Comparison of ENCODE assay signal across 16 cellular contexts in genomic region chr16:12672986-12673385, GRCh38.
DNase-seq lines count a peak whose midpoint lies in the region; ATAC-seq and TF ChIP-seq lines count a peak whose summit lies in the region.
"Had no signal": no experiment of that assay in that cellular context is flagged by ENCODE, and none has a peak within 500 bp of the region (broad histone marks: within the 10 kb centered on the region; RNA-seq: fewer than 3 reads in every experiment).

No MANE protein-coding gene starts in this region.

- peak; percentile 10 for DNase-seq in NCI-H510A treated with DMSO at 0.1 percent for 48 hours (lab: John Stamatoyannopoulos, UW)
- DNase-seq in NCI-H510A (lab: John Stamatoyannopoulos, UW) = no peak
- peak; percentile 79 for DNase-seq in NCI-H2107 treated with DMSO at 0.1 percent for 48 hours (lab: John Stamatoyannopoulos, UW; ENCODE audit: unreplicated experiment)
- DNase-seq in coronary artery (ENCODE audit: low spot score) = peak; percentile 40
- DNase-seq: Calu3; CD4-positive, alpha-beta T cell; GF-D8; Karpas-422; MM.1S; NCI-H226; Peyer's patch; SHP77 had no signal

- no peak overlapping the region for H3K4me3 ChIP-seq in coronary artery
- H3K4me3 ChIP-seq: A549, Peyer's patch had no signal

- H3K27ac ChIP-seq in coronary artery = no peak overlapping the region
- H3K27ac ChIP-seq: A549, Peyer's patch had no signal

- TF ChIP-seq CTCF in coronary artery (IDR thresholded peaks at IDR 0.05) = no peak

- ATAC-seq in GM21723 (IDR thresholded peaks at IDR 0.05; ENCODE audit: unreplicated experiment) = no peak
- no peak for ATAC-seq in GM21526 (IDR thresholded peaks at IDR 0.05; ENCODE audit: low FRiP score, unreplicated experiment)
- ATAC-seq in HG03095 (IDR thresholded peaks at IDR 0.05; ENCODE audit: unreplicated experiment) = no peak
- ATAC-seq: A549 had no signal
